8 cellular contexts compared by ENCODE assay signal in genomic region chr9:21993893-21994525, GRCh38. TPM values are rescaled to one million over a fixed set of nuclear protein-coding genes. Genes with fewer than 3 reads are reported as not detected.
DNase-seq lines count a peak whose midpoint lies in the region; TF ChIP-seq lines count a peak whose summit lies in the region.

TSS of gene CDKN2A (minus strand) at chr9:21994392.

- DNase-seq in DMS 273 (lab: John Stamatoyannopoulos, UW; ENCODE audit: unreplicated experiment) (peak; percentile 84), DMS 273 treated with DMSO at 0.1 percent for 48 hours (lab: John Stamatoyannopoulos, UW) (no peak), NCI-H146 (lab: John Stamatoyannopoulos, UW) (peak; percentile 99), NOMO-1 (lab: John Stamatoyannopoulos, UW; ENCODE audit: unreplicated experiment in 2 of 2) (no peak)
- peak in 3 of 4 experiments; percentile 12 to 32 (median 13) for DNase-seq in activated CD4-positive, CD25-positive, alpha-beta regulatory T cell (lab: John Stamatoyannopoulos, UW)

- H3K9me3 ChIP-seq in HEK293 (ENCODE audit: control insufficient read depth, insufficient read depth, low read depth, low read length), result no peaks in the 10 kb centered on the region
- no peaks in the 10 kb centered on the region for H3K9me3 ChIP-seq in muscle layer of colon (ENCODE audit: low read length)

- POLR2A ChIA-PET in HEK293 (lab: Yijun Ruan, JAX), result interaction anchor here (0.6 to 7.6 kb wide), 24 partner anchors 9 to 435 kb away, joined by 3 to 156 read pairs (median 4); partner anchors contain the start of gene CDKN2B

- H3K4me1 ChIP-seq in HEK293 (ENCODE audit: control insufficient read depth, insufficient read depth, low read length) (peaks cover 5% of the 10 kb centered on the region; the same call in 1 of the 2 replicates), muscle layer of colon (ENCODE audit: insufficient read depth, low read length) (peaks cover 12% of the 10 kb centered on the region)

- peaks cover 0 to 17% of the 10 kb centered on the region in 2 experiments; a peak in 1 of 3 replicates for H3K36me3 ChIP-seq in HEK293 (ENCODE audit: control insufficient read depth in 2 of 2, insufficient read depth in 1 of 2, low read length in 2 of 2)
- H3K36me3 ChIP-seq in muscle layer of colon (ENCODE audit: insufficient read depth, low read length), result no peaks in the 10 kb centered on the region

- H3K4me3 ChIP-seq in HEK293 (ENCODE audit: low read depth, low read length), result peak within 1 kb of the TSS; percentile 59
- peak within 1 kb of the TSS; percentile 84 to 86 for H3K4me3 ChIP-seq in muscle layer of colon (ENCODE audit: low read depth in 1 of 2, low read length in 2 of 2)

- CTCF ChIA-PET in HEK293 (lab: Yijun Ruan, JAX), result interaction anchor here (0.5 to 5.9 kb wide), 9 partner anchors 9 to 369 kb away, joined by 3 to 30 read pairs (median 4); partner anchors contain the start of gene CDKN2B

- H3K27ac ChIP-seq in HEK293 (ENCODE audit: extremely low read depth, low read depth, low read length), result peak within 1 kb of the TSS; percentile 99
- peak within 1 kb of the TSS; percentile 29 for H3K27ac ChIP-seq in muscle layer of colon (ENCODE audit: low read depth, low read length)

- peaks cover 28 to 50% of the 10 kb centered on the region in 2 donors for H3K27me3 ChIP-seq in muscle layer of colon (ENCODE audit: control insufficient read depth in 1 of 2, insufficient read depth in 2 of 2, low read length in 2 of 2)

- in situ Hi-C loops in endometrial microvascular endothelial cells (cut with HindIII; ENCODE audit: inconsistent ontology term, low pct_unique_long_range_greater_than_20kb, low sequenced_read_pairs), result no loop called here

- peak within 1 kb of the TSS; percentile 13 for H3K9ac ChIP-seq in muscle layer of colon (ENCODE audit: low read length)

- peak; percentile 43 for TF ChIP-seq CTCF in HEK293 (tag by site-specific recombination; IDR thresholded peaks at IDR 0.05)

TF ChIP-seq in HEK293, 187 proteins besides CTCF, POLR2A, EP300 and RAD21 (continues in another document):
- TF ChIP-seq ZBTB11 (tag by site-specific recombination; conservative IDR thresholded peaks at IDR 0.05; ENCODE audit: low read depth), result 0 out of 2 replicates have a peak, but pooled peaks have one; percentile 10
- TF ChIP-seq KLF10 (tag by site-specific recombination; IDR thresholded peaks at IDR 0.05), result no peak
- 0 out of 2 replicates have a peak, but pooled peaks have one; percentile 4 for TF ChIP-seq GFI1B (tag by site-specific recombination; IDR thresholded peaks at IDR 0.05)
- TF ChIP-seq ZNF747 (tag by site-specific recombination; IDR thresholded peaks at IDR 0.05), result no peak
- 0 out of 2 replicates have a peak, but pooled peaks have one; percentile 15 for TF ChIP-seq ZSCAN30 (tag by site-specific recombination; IDR thresholded peaks at IDR 0.05)
- no peak for TF ChIP-seq ZNF391 (tag by site-specific recombination; IDR thresholded peaks at IDR 0.05; ENCODE audit: borderline replicate concordance, low read depth)
- peak; percentile 79 for TF ChIP-seq ZBTB26 (tag by site-specific recombination; optimal IDR thresholded peaks at IDR 0.05)
- TF ChIP-seq GLIS2 (tag by site-specific recombination; IDR thresholded peaks at IDR 0.05), result peak; percentile 77; the same call in 1 of the 2 replicates
- 0 out of 2 replicates have a peak, but pooled peaks have one; percentile 22 for TF ChIP-seq ZNF324 (tag by site-specific recombination; IDR thresholded peaks at IDR 0.05)
- TF ChIP-seq PRDM2 (tag by site-specific recombination; IDR thresholded peaks at IDR 0.05; ENCODE audit: borderline replicate concordance), result no peak
- TF ChIP-seq ZFHX2 (tag by site-specific recombination; conservative IDR thresholded peaks at IDR 0.05), result 0 out of 2 replicates have a peak, but pooled peaks have one; percentile 41

RNA-seq across cellular contexts. Expression of gene CDKN2A, which starts in this region (rescaled TPM):
- total RNA-seq in endometrial microvascular endothelial cells (ENCODE audit: inconsistent ontology term), result 66.2 TPM

Comparison
In these comparisons a context has a peak if more than half of its experiments do, and no peak if none do; other contexts are left out.
1. DNase-seq: peak in DMS 273 (single experiment), NCI-H146 (single experiment) and activated CD4-positive, CD25-positive, alpha-beta regulatory T cell (3 of 4); none in DMS 273 treated with DMSO at 0.1 percent for 48 hours (single experiment) and NOMO-1 (0 of 2).